In the genomic region with DNA sequence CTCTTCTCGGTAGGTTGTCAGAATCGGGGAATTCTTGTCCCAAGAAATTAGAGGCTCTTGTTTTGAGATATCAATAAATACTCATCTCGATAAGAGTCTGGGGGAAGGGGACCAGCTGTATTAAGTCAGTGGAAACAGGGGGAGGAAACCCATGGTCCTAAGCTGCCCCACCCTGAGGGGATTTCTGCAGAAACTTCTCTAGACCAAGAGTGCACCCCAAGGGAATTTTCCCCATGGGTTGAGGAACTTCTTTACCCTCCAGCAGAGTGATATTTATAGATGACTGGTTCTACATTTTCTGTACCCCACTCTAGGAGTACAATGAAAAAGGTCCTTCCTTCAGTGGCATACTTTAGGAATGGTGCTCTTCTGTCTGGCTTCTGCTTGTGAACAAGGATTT, we compare ENCODE assay signal across 25 cellular contexts.
"Had no signal": no experiment of that assay in that cellular context is flagged by ENCODE, and none has a peak within 500 bp of the region (broad histone marks: within the 10 kb centered on the region; RNA-seq: fewer than 3 reads in every experiment).

No MANE protein-coding gene starts in this region.

- H3K4me3 Mint-ChIP-seq: dendritic cell treated with granulocyte-macrophage colony-stimulating factor and Interleukin-4, amounts not matched to agents 40 ng/mL and 50 ng/mL, for 4 days; endodermal cell; natural killer cell; stimulated activated naive CD8-positive, alpha-beta T cell treated with anti-CD3 and anti-CD28 coated beads, Interleukin-15, amount 100 ng/mL, for 72 hours; type B pancreatic cell had no signal

- DNase-seq: effector CD8-positive, alpha-beta T cell; endodermal cell; foreskin fibroblast; gastrocnemius medialis; heart left ventricle; left cardiac atrium; left lung; mesendoderm; natural killer cell; occipital lobe; right lobe of liver; small intestine; stimulated activated CD4-positive, alpha-beta T cell treated with anti-CD3 and anti-CD28 coated beads, Interleukin-15, amount 100 ng/mL, for 24 hours; stimulated activated CD4-positive, alpha-beta T cell treated with anti-CD3 and anti-CD28 coated beads, Interleukin-2, amount 100 ng/mL, for 48 hours; stimulated activated naive CD4-positive, alpha-beta T cell; stimulated activated naive CD8-positive, alpha-beta T cell treated with anti-CD3 and anti-CD28 coated beads, Interleukin-15, amount 100 ng/mL, for 72 hours; thyroid gland had no signal

- H3K9me3 ChIP-seq: gastrocnemius medialis, left lung, right lobe of liver, suprapubic skin, thyroid gland had no signal

- H3K4me1 Mint-ChIP-seq: endodermal cell; natural killer cell; stimulated activated naive CD8-positive, alpha-beta T cell treated with anti-CD3 and anti-CD28 coated beads, Interleukin-15, amount 100 ng/mL, for 72 hours had no signal

- H3K4me1 ChIP-seq: parathyroid adenoma had no signal

- ATAC-seq: esophagus mucosa; gastrocnemius medialis; heart left ventricle; left cardiac atrium; left lung; natural killer cell; right lobe of liver; stimulated activated naive CD8-positive, alpha-beta T cell treated with anti-CD3 and anti-CD28 coated beads, Interleukin-15, amount 100 ng/mL, for 72 hours had no signal

- H3K9me3 Mint-ChIP-seq: dendritic cell treated with granulocyte-macrophage colony-stimulating factor and Interleukin-4, amounts not matched to agents 40 ng/mL and 50 ng/mL, for 4 days; endodermal cell; natural killer cell; stimulated activated naive CD8-positive, alpha-beta T cell treated with anti-CD3 and anti-CD28 coated beads, Interleukin-15, amount 100 ng/mL, for 72 hours; type B pancreatic cell had no signal

- H3K4me3 ChIP-seq: gastrocnemius medialis, heart left ventricle, hepatocyte, left lung, right lobe of liver, suprapubic skin, thyroid gland had no signal

- H3K36me3 ChIP-seq: gastrocnemius medialis, heart left ventricle, left lung, right lobe of liver, suprapubic skin, thyroid gland had no signal

- H3K27me3 ChIP-seq: gastrocnemius medialis, heart left ventricle, hepatocyte, left lung, right lobe of liver, suprapubic skin, thyroid gland had no signal

- H3K27ac Mint-ChIP-seq: dendritic cell treated with granulocyte-macrophage colony-stimulating factor and Interleukin-4, amounts not matched to agents 40 ng/mL and 50 ng/mL, for 4 days; endodermal cell; natural killer cell; progenitor cell of endocrine pancreas; type B pancreatic cell had no signal

- H3K27me3 Mint-ChIP-seq: stimulated activated naive CD8-positive, alpha-beta T cell treated with anti-CD3 and anti-CD28 coated beads, Interleukin-15, amount 100 ng/mL, for 72 hours had no signal

- H3K36me3 Mint-ChIP-seq: natural killer cell, type B pancreatic cell had no signal

- H3K27ac ChIP-seq: epithelial cell of prostate, hepatocyte, parathyroid adenoma, right lobe of liver had no signal
